8 cellular contexts compared by ENCODE assay signal in genomic region chr16:66977341-66978113, GRCh38. TPM values are rescaled to one million over a fixed set of nuclear protein-coding genes. Genes with fewer than 3 reads are reported as not detected.
DNase-seq lines count a peak whose midpoint lies in the region; ATAC-seq, FAIRE-seq and TF ChIP-seq lines count a peak whose summit lies in the region.

No MANE protein-coding gene starts in this region.

- H3K27me3 ChIP-seq in bronchial epithelial cell (ENCODE audit: control insufficient read depth, insufficient read depth, low read length): no peaks in the 10 kb centered on the region
- H3K27me3 ChIP-seq in kidney epithelial cell (ENCODE audit: control insufficient read depth, insufficient read depth, low read length): no peaks in the 10 kb centered on the region

- ATAC-seq in HG03025 (IDR thresholded peaks at IDR 0.05; ENCODE audit: low FRiP score, unreplicated experiment): peak; percentile 53
- no peak for ATAC-seq in GM18517 (IDR thresholded peaks at IDR 0.05; ENCODE audit: unreplicated experiment)

- H3K36me3 ChIP-seq in bronchial epithelial cell (ENCODE audit: control insufficient read depth, insufficient read depth, low read length): no peaks in the 10 kb centered on the region
- H3K36me3 ChIP-seq in kidney epithelial cell (ENCODE audit: control insufficient read depth, insufficient read depth, low read length): no peaks in the 10 kb centered on the region

- DNase-seq in NCI-H345 (lab: John Stamatoyannopoulos, UW) (peak; percentile 76), bronchial epithelial cell (ENCODE audit: low read depth) (peak; percentile 60), kidney epithelial cell (ENCODE audit: low read depth) (no peak)
- peak; percentile 78 to 93 (median 88) for DNase-seq in activated CD4-positive, CD25-positive, alpha-beta regulatory T cell (lab: John Stamatoyannopoulos, UW)
- peak; percentile 92 to 93 for DNase-seq in stimulated activated CD4-positive, alpha-beta T cell treated with anti-CD3 and anti-CD28 coated beads, Interleukin-1b, Interleukin-23, amount 100 ng/mL, for 4 hours (ENCODE audit: low read depth in 2 of 2)

- no peak for FAIRE-seq in bronchial epithelial cell (lab: Jason Lieb, UNC)

- H3K4me3 ChIP-seq in bronchial epithelial cell (ENCODE audit: low read depth, low read length): no peak overlapping the region
- no peak overlapping the region for H3K4me3 ChIP-seq in kidney epithelial cell (ENCODE audit: low read depth, low read length)

- TF ChIP-seq CTCF in GM12801 (IDR thresholded peaks at IDR 0.05; ENCODE audit: extremely low read depth, insufficient read length) (peak; percentile 44), bronchial epithelial cell (IDR thresholded peaks at IDR 0.05; ENCODE audit: insufficient read depth, low read length, severe bottlenecking) (peak; percentile 96), kidney epithelial cell (IDR thresholded peaks at IDR 0.05; ENCODE audit: insufficient read depth, low read length, poor library complexity, severe bottlenecking) (peak; percentile 92)

RNA-seq across cellular contexts. Expression of gene CES4A, which starts 10.9 kb away (rescaled TPM):
- total RNA-seq in bronchial epithelial cell (1.1 and 1.5 TPM in 2 replicates), kidney epithelial cell (1.3 and 2.3 TPM in 2 replicates)

RNA-seq across cellular contexts. Expression of gene CES3, which starts 16.5 kb away (rescaled TPM):
- total RNA-seq in bronchial epithelial cell (1.6 and 6.3 TPM in 2 replicates), kidney epithelial cell (0.07 TPM in 1 of 2 replicates, not detected in the other)

RNA-seq across cellular contexts. Expression of gene CES2, which starts 42.2 kb away (rescaled TPM):
- total RNA-seq in bronchial epithelial cell: 78.2 and 434 TPM in 2 replicates
- total RNA-seq in kidney epithelial cell: 44.4 and 48.0 TPM in 2 replicates

RNA-seq across cellular contexts. Expression of gene CIAO2B, which starts 43.3 kb away (rescaled TPM):
- total RNA-seq in bronchial epithelial cell (227 and 333 TPM in 2 replicates), kidney epithelial cell (156 and 164 TPM in 2 replicates)

RNA-seq across cellular contexts. Expression of gene CBFB, which starts 51.4 kb away (rescaled TPM):
- total RNA-seq in bronchial epithelial cell (101 and 121 TPM in 2 replicates), kidney epithelial cell (57.4 and 64.5 TPM in 2 replicates)

Comparison
In these comparisons a context has a peak if more than half of its experiments do, and no peak if none do; other contexts are left out.
1. CTCF ChIP-seq: peak in every context shown above with its lines; median percentile 96 in bronchial epithelial cell; 92 in kidney epithelial cell; 44 in GM12801.